ENCODE assay signal across 20 cellular contexts in genomic region chr1:91130256-91130985, GRCh38.
DNase-seq lines count a peak whose midpoint lies in the region; ATAC-seq and TF ChIP-seq lines count a peak whose summit lies in the region.
"Had no signal": no experiment of that assay in that cellular context is flagged by ENCODE, and none has a peak within 500 bp of the region (broad histone marks: within the 10 kb centered on the region; RNA-seq: fewer than 3 reads in every experiment).

No MANE protein-coding gene starts in this region.

- H3K36me3 ChIP-seq in mucosa of descending colon (ENCODE audit: low read depth) = no peaks in the 10 kb centered on the region
- H3K36me3 ChIP-seq: BE2C, BLaER1 had no signal

- no peaks in the 10 kb centered on the region for H3K9me3 ChIP-seq in mucosa of descending colon
- H3K9me3 ChIP-seq: BE2C, BLaER1 had no signal

- DNase-seq in coronary artery (ENCODE audit: low spot score) (peak; percentile 47), left colon (no peak), mucosa of descending colon (no peak), kidney tubule cell (ENCODE audit: low spot score) (no peak)
- DNase-seq: 8988T; ACHN; BE2C; C1 segment of cervical spinal cord; CD4-positive, alpha-beta memory T cell; CD4-positive, CD25-positive, alpha-beta regulatory T cell; CD8-positive, alpha-beta memory T cell; COR-L47; DMS 273 treated with DMSO at 0.1 percent for 48 hours; DMS153; DMS53; DMS79 treated with DMSO at 0.1 percent for 48 hours; GF-D8 had no signal

- no peak overlapping the region for H3K4me3 ChIP-seq in coronary artery
- H3K4me3 ChIP-seq in mucosa of descending colon = no peak overlapping the region
- H3K4me3 ChIP-seq: BLaER1 had no signal

- peaks cover 21% of the 10 kb centered on the region for H3K4me1 ChIP-seq in mucosa of descending colon (ENCODE audit: low read depth)
- H3K4me1 ChIP-seq: BE2C, BLaER1 had no signal

- TF ChIP-seq CTCF in coronary artery (IDR thresholded peaks at IDR 0.05) (no peak), mucosa of descending colon (IDR thresholded peaks at IDR 0.05) (no peak)

- H3K27ac ChIP-seq in coronary artery = no peak overlapping the region
- H3K27ac ChIP-seq: BLaER1 had no signal

- peak; percentile 53 for ATAC-seq in left colon
- peak; percentile 46 for ATAC-seq in mucosa of descending colon
- no peak for ATAC-seq in GM19452 (IDR thresholded peaks at IDR 0.05; ENCODE audit: unreplicated experiment)
- no peak for ATAC-seq in GM18861 (IDR thresholded peaks at IDR 0.05; ENCODE audit: unreplicated experiment)

- intact Hi-C loops in left colon (cut with DNase I, micrococcal nuclease) (no loop called here), mucosa of descending colon (cut with DNase I, micrococcal nuclease) (no loop called here)

Comparison
In these comparisons a context has a peak if more than half of its experiments do, and no peak if none do; other contexts are left out.
1. ATAC-seq: peak in left colon (single experiment) and mucosa of descending colon (single experiment); none in GM19452 (single experiment) and GM18861 (single experiment).